In the genomic region with DNA sequence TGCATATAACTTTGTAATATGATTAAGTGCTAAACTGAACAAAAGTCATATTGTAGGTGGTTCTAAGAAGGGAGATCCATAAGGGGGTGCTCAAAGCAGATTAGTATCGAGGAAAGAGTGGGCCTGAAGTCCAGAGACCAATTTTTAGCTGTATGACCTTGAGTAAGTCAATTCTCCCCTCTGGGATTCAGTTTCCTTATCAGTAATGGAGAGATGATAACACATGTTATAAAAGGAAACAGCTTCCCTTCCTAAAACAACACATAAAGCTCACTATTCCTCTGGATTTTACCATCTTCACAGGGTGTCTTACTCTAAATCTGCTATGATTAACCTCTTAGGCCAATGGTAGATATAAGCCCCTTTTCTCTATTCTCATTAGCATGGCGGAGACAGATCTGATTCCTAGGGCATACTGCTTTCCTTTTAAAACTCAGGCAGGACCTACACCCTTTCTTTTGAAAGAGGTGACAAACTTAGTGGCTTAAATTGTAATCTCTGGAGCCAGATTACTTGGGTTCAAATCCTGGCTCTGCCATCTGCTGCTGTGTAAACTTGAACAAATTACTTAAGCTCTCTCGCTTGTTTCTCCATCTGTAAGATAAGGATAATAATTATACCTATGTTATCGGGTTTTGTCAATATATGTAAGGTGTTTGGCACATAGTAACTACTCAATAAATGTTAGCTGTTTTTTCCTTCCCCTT, we compare ENCODE assay signal across 18 cellular contexts. TPM values are rescaled to one million over a fixed set of nuclear protein-coding genes. Genes with fewer than 3 reads are reported as not detected.
DNase-seq lines count a peak whose midpoint lies in the region; ATAC-seq, FAIRE-seq and TF ChIP-seq lines count a peak whose summit lies in the region.
"Had no signal": no experiment of that assay in that cellular context is flagged by ENCODE, and none has a peak within 500 bp of the region (broad histone marks: within the 10 kb centered on the region; RNA-seq: fewer than 3 reads in every experiment).

No MANE protein-coding gene starts in this region.

- in situ Hi-C loops in K562 (cut with MboI) (no loop called here), gastrocnemius medialis (cut with MboI; ENCODE audit: low sequenced_read_pairs in 4 of 4) (no loop called here)

- H3K9me3 Mint-ChIP-seq in T-helper 1 cell treated with Interleukin-12 subunit alpha and Interleukin-12 subunit beta and Interleukin-4 antibody, amounts not matched to agents 30 μg/mL and 1 μg/mL, for 36 hours, result peaks cover 12% of the 10 kb centered on the region
- H3K9me3 Mint-ChIP-seq: CD4-positive, CD25-positive, alpha-beta regulatory T cell; neural progenitor cell had no signal

- no peaks in the 10 kb centered on the region for H3K27me3 Mint-ChIP-seq in T-helper 1 cell treated with Interleukin-12 subunit alpha and Interleukin-12 subunit beta and Interleukin-4 antibody, amounts not matched to agents 30 μg/mL and 1 μg/mL, for 36 hours (ENCODE audit: low read depth)
- H3K27me3 Mint-ChIP-seq: CD4-positive, CD25-positive, alpha-beta regulatory T cell had no signal

- H3K4me3 Mint-ChIP-seq in T-helper 1 cell treated with Interleukin-12 subunit alpha and Interleukin-12 subunit beta and Interleukin-4 antibody, amounts not matched to agents 30 μg/mL and 1 μg/mL, for 36 hours, result no peak overlapping the region
- H3K4me3 Mint-ChIP-seq: CD4-positive, CD25-positive, alpha-beta regulatory T cell; neural progenitor cell had no signal

- H3K27me3 ChIP-seq in K562 (ENCODE audit: control insufficient read depth in 2 of 2, insufficient read depth in 2 of 2, low read length in 2 of 2), result no peaks in the 10 kb centered on the region
- H3K27me3 ChIP-seq in gastrocnemius medialis, result no peaks in the 10 kb centered on the region
- H3K27me3 ChIP-seq: esophagus squamous epithelium, neural progenitor cell had no signal

- no peak for ATAC-seq in K562
- no peak for ATAC-seq in gastrocnemius medialis
- ATAC-seq: activated naive CD4-positive, alpha-beta T cell treated with anti-CD3 and anti-CD28 coated beads, Interleukin-2, amount 50 U/mL, for 72 hours; lower lobe of right lung had no signal

- no peaks in the 10 kb centered on the region for H3K79me2 ChIP-seq in K562 (ENCODE audit: control insufficient read depth, insufficient read depth, low read length)

- H3K9me3 ChIP-seq in K562 (replicated peaks; ENCODE audit: control insufficient read depth, insufficient read depth, low read depth, low read length), result peaks cover 2% of the 10 kb centered on the region; the same call in 1 of the 2 replicates
- no peaks in the 10 kb centered on the region for H3K9me3 ChIP-seq in gastrocnemius medialis
- H3K9me3 ChIP-seq: esophagus squamous epithelium, HAP-1, lower lobe of right lung had no signal

- no peak overlapping the region for H3K4me2 ChIP-seq in K562 (ENCODE audit: insufficient read depth, low read length)
- H3K4me2 ChIP-seq: neural progenitor cell had no signal

- DNase-seq in T-helper 1 cell (no peak), K562 (ENCODE audit: extremely low read depth in 1 of 4, low spot score in 3 of 4) (no peak), gastrocnemius medialis (no peak), NCI-H526 treated with DMSO at 0.1 percent for 48 hours (lab: John Stamatoyannopoulos, UW) (no peak), foreskin fibroblast (no peak)
- DNase-seq: 8988T; anterior cingulate cortex; CD4-positive, CD25-positive, alpha-beta regulatory T cell; esophagus squamous epithelium; lower lobe of right lung; NCI-H510A treated with DMSO at 0.1 percent for 48 hours; stimulated activated CD8-positive, alpha-beta memory T cell treated with anti-CD3 and anti-CD28 coated beads, Interleukin-4, amount 100 ng/mL, for 48 hours; trophoblast cell had no signal

- BruUV-seq in K562 (replicated peaks; lab: Mats Ljungman, UMichigan), result no TSS peak

- no peak for FAIRE-seq in K562 (lab: Jason Lieb, UNC)
- FAIRE-seq: keratinocyte had no signal

- H3K4me1 ChIP-seq in K562 (replicated peaks in 1 of 2; ENCODE audit: control insufficient read depth in 2 of 2, insufficient read depth in 2 of 2, low read length in 2 of 2) (peaks cover 4 to 13% of the 10 kb centered on the region in 2 experiments; a peak in 3 of 5 replicates), gastrocnemius medialis (peaks cover 27 to 33% of the 10 kb centered on the region in 2 donors)
- H3K4me1 ChIP-seq: esophagus squamous epithelium, HAP-1, lower lobe of right lung, neural progenitor cell had no signal

- peaks cover 48% of the 10 kb centered on the region for H3K4me1 Mint-ChIP-seq in T-helper 1 cell treated with Interleukin-12 subunit alpha and Interleukin-12 subunit beta and Interleukin-4 antibody, amounts not matched to agents 30 μg/mL and 1 μg/mL, for 36 hours (ENCODE audit: low read depth)
- H3K4me1 Mint-ChIP-seq: neural progenitor cell had no signal

- TF ChIP-seq EP300 in K562 (IDR thresholded peaks at IDR 0.05; ENCODE audit: low read length), result no peak

- H3K36me3 ChIP-seq in K562 (ENCODE audit: control insufficient read depth, insufficient read depth, low read length) (peaks cover 75% of the 10 kb centered on the region), gastrocnemius medialis (peaks cover 0 to 19% of the 10 kb centered on the region in 2 donors)
- H3K36me3 ChIP-seq: HAP-1, neural progenitor cell had no signal

- POLR2A ChIA-PET in K562 (lab: Yijun Ruan, JAX), result interaction anchor here (0.5 kb wide), 1 partner anchor 10 kb away, joined by 4 read pairs; no protein-coding TSS in a partner anchor

- peaks cover 56% of the 10 kb centered on the region for H3K36me3 Mint-ChIP-seq in T-helper 1 cell treated with Interleukin-12 subunit alpha and Interleukin-12 subunit beta and Interleukin-4 antibody, amounts not matched to agents 30 μg/mL and 1 μg/mL, for 36 hours (ENCODE audit: low read depth)

- 44% methylated on average over 4 of the region's 4 CpGs for WGBS in K562 (ENCODE audit: insufficient coverage, low coverage, missing lambda C conversion rate)

- no peak overlapping the region for H3K9ac ChIP-seq in K562 (ENCODE audit: insufficient read depth in 1 of 2, low read depth in 2 of 2, low read length in 2 of 2)
- H3K9ac ChIP-seq: neural progenitor cell had no signal

- TF ChIP-seq CTCF in K562 (IDR thresholded peaks at IDR 0.05 in 2 of 3, conservative IDR thresholded peaks at IDR 0.05 in 1 of 3; ENCODE audit: insufficient read depth in 2 of 3, low read depth in 1 of 3, low read length in 3 of 3) (no peak), gastrocnemius medialis (IDR thresholded peaks at IDR 0.05 in 4 of 5, conservative IDR thresholded peaks at IDR 0.05 in 1 of 5) (no peak), foreskin fibroblast (IDR thresholded peaks at IDR 0.05; ENCODE audit: low read depth, low read length) (no peak)

- intact Hi-C loops in K562 (cut with micrococcal nuclease) (no loop called here), gastrocnemius medialis (cut with DNase I; ENCODE audit: low total_unique reads) (no loop called here)

- no peak for TF ChIP-seq POLR2A in K562 (conservative IDR thresholded peaks at IDR 0.05)
- no peak for TF ChIP-seq POLR2A in gastrocnemius medialis (IDR thresholded peaks at IDR 0.05)

- no peak for TF ChIP-seq RAD21 in K562 (CRISPR knock-in tag; conservative IDR thresholded peaks at IDR 0.05 in 1 of 2, IDR thresholded peaks at IDR 0.05 in 1 of 2)

- peak overlapping the region; percentile 19 for H3K27ac Mint-ChIP-seq in T-helper 1 cell treated with Interleukin-12 subunit alpha and Interleukin-12 subunit beta and Interleukin-4 antibody, amounts not matched to agents 30 μg/mL and 1 μg/mL, for 36 hours
- H3K27ac Mint-ChIP-seq: neural progenitor cell had no signal

- no peak overlapping the region for H3K27ac ChIP-seq in K562 (ENCODE audit: extremely low read depth, low read depth, low read length)
- H3K27ac ChIP-seq in gastrocnemius medialis, result peak overlapping the region; percentile 29 to 65 (median 54)
- H3K27ac ChIP-seq: esophagus squamous epithelium, lower lobe of right lung, neural progenitor cell had no signal

- no peaks in the 10 kb centered on the region; the same call in 1 of the 2 replicates for H4K20me1 ChIP-seq in K562 (replicated peaks; ENCODE audit: control insufficient read depth, insufficient read depth, low read length)

- H3K4me3 ChIP-seq in K562 (no peak overlapping the region), gastrocnemius medialis (no peak overlapping the region), foreskin fibroblast (ENCODE audit: low read depth in 1 of 2, low read length in 2 of 2) (no peak overlapping the region)
- H3K4me3 ChIP-seq: esophagus squamous epithelium, HAP-1, lower lobe of right lung, neural progenitor cell had no signal

- no peaks in the 10 kb centered on the region for H3K9me1 ChIP-seq in K562 (ENCODE audit: control insufficient read depth, insufficient read depth, low read length)

- H2AFZ ChIP-seq in K562 (ENCODE audit: low read depth, low read length), result no peak overlapping the region
- H2AFZ ChIP-seq: neural progenitor cell had no signal

- CTCF ChIA-PET in K562 (lab: Yijun Ruan, JAX; ENCODE audit: low intra/inter-chr PET ratio), result no interaction called here

RNA-seq across cellular contexts. Expression of a gene that starts 39.5 kb away (rescaled TPM):
- total RNA-seq in K562 (2011; cell fraction: chromatin; rRNA removed; ENCODE audit: low replicate concordance), result 516 and 596 TPM in 2 replicates
- 361 and 396 TPM in 2 replicates for total RNA-seq in K562 (2011; cell fraction: nucleolus; rRNA removed)
- total RNA-seq in K562 (2011; cell fraction: nucleoplasm; rRNA removed), result 372 and 398 TPM in 2 replicates
- 94.3 and 97.9 TPM in 2 replicates for total RNA-seq in K562 (2014; rRNA removed)
- 49.5 and 52.9 TPM in 2 replicates for total RNA-seq in K562 (2014; rRNA removed; fragmentation: Illumina TruSeq; extraction: Trizol)
- 43.7 and 48.6 TPM in 2 replicates for total RNA-seq in K562 (2015; rRNA removed; fragmentation: Illumina TruSeq; extraction: Trizol)
- total RNA-seq in K562 (2021), result 64.0 and 66.2 TPM in 2 replicates
- polyA plus RNA-seq in K562 (2011; rRNA removed), result 246 and 419 TPM in 2 replicates
- polyA plus RNA-seq in K562 (2011; cell fraction: cytosol; rRNA removed), result 192 and 432 TPM in 2 replicates
- polyA plus RNA-seq in K562 (2011; cell fraction: nucleus; rRNA removed), result 526 and 978 TPM in 2 replicates
- 73.5 and 75.8 TPM in 2 replicates for polyA plus RNA-seq in K562 (2012)
- 64.0 and 77.6 TPM in 2 replicates for polyA plus RNA-seq in K562 (2014; fragmentation: Illumina TruSeq; extraction: Trizol)
- polyA plus RNA-seq in K562 (2014; fragmentation: Nextera tagmentation; extraction: Ambion mirVana), result 10 to 100 TPM; 21.9 to 26.5 TPM
- 78.4 and 81.5 TPM in 2 replicates for polyA plus RNA-seq in K562 (2014; rRNA removed)
- polyA minus RNA-seq in K562 (2011; rRNA and poly(A)+ RNA removed), result 306 and 390 TPM in 2 replicates
- polyA minus RNA-seq in K562 (2011; cell fraction: cytosol; rRNA and poly(A)+ RNA removed), result 144 and 252 TPM in 2 replicates
- polyA minus RNA-seq in K562 (2011; cell fraction: nucleus; rRNA and poly(A)+ RNA removed), result 250 and 495 TPM in 2 replicates
- 10 to 100 TPM; 70.5 to 94.7 (median 88.1) TPM for total RNA-seq in gastrocnemius medialis

RNA-seq across cellular contexts. Expression of a gene that starts 39.7 kb away (rescaled TPM):
- total RNA-seq in K562 (2011; cell fraction: chromatin; rRNA removed; ENCODE audit: low replicate concordance), result 117 and 229 TPM in 2 replicates
- total RNA-seq in K562 (2011; cell fraction: nucleolus; rRNA removed), result 129 and 153 TPM in 2 replicates
- 124 and 131 TPM in 2 replicates for total RNA-seq in K562 (2011; cell fraction: nucleoplasm; rRNA removed)
- 89.4 and 96.2 TPM in 2 replicates for total RNA-seq in K562 (2014; rRNA removed)
- total RNA-seq in K562 (2014; rRNA removed; fragmentation: Illumina TruSeq; extraction: Trizol), result 67.1 and 71.3 TPM in 2 replicates
- total RNA-seq in K562 (2015; rRNA removed; fragmentation: Illumina TruSeq; extraction: Trizol), result 70.3 and 75.8 TPM in 2 replicates
- 85.7 and 93.2 TPM in 2 replicates for total RNA-seq in K562 (2021)
- 165 and 169 TPM in 2 replicates for polyA plus RNA-seq in K562 (2011; rRNA removed)
- polyA plus RNA-seq in K562 (2011; cell fraction: cytosol; rRNA removed), result 144 and 148 TPM in 2 replicates
- 503 and 533 TPM in 2 replicates for polyA plus RNA-seq in K562 (2011; cell fraction: nucleus; rRNA removed)
- polyA plus RNA-seq in K562 (2012), result 78.3 and 89.2 TPM in 2 replicates
- polyA plus RNA-seq in K562 (2014; fragmentation: Illumina TruSeq; extraction: Trizol), result 102 and 107 TPM in 2 replicates
- 10 to 100 TPM; 18.4 to 40.4 TPM for polyA plus RNA-seq in K562 (2014; fragmentation: Nextera tagmentation; extraction: Ambion mirVana)
- 114 and 130 TPM in 2 replicates for polyA plus RNA-seq in K562 (2014; rRNA removed)
- polyA minus RNA-seq in K562 (2011; rRNA and poly(A)+ RNA removed), result 71.0 and 82.8 TPM in 2 replicates
- 36.4 and 44.4 TPM in 2 replicates for polyA minus RNA-seq in K562 (2011; cell fraction: cytosol; rRNA and poly(A)+ RNA removed)
- polyA minus RNA-seq in K562 (2011; cell fraction: nucleus; rRNA and poly(A)+ RNA removed), result 69.3 and 97.7 TPM in 2 replicates
- 10 to 100 TPM; 14.1 to 33.0 (median 23.8) TPM for total RNA-seq in gastrocnemius medialis

RNA-seq across cellular contexts. Expression of a gene that starts 39.8 kb away (rescaled TPM):
- 2.0 and 2.6 TPM in 2 replicates for total RNA-seq in K562 (2011; cell fraction: chromatin; rRNA removed; ENCODE audit: low replicate concordance)
- total RNA-seq in K562 (2011; cell fraction: nucleolus; rRNA removed), result 1.2 TPM in 2 replicates
- 1.3 and 1.8 TPM in 2 replicates for total RNA-seq in K562 (2011; cell fraction: nucleoplasm; rRNA removed)
- total RNA-seq in K562 (2014; rRNA removed), result 0.14 TPM in 1 of 2 replicates, not detected in the other
- not detected in 2 replicates for total RNA-seq in K562 (2014; rRNA removed; fragmentation: Illumina TruSeq; extraction: Trizol)
- total RNA-seq in K562 (2015; rRNA removed; fragmentation: Illumina TruSeq; extraction: Trizol), result 0.11 TPM in 1 of 2 replicates, not detected in the other
- 0.11 and 0.13 TPM in 2 replicates for total RNA-seq in K562 (2021)
- 0.22 and 0.37 TPM in 2 replicates for polyA plus RNA-seq in K562 (2011; rRNA removed)
- polyA plus RNA-seq in K562 (2011; cell fraction: cytosol; rRNA removed), result 0.22 and 0.32 TPM in 2 replicates
- 0.80 and 1.3 TPM in 2 replicates for polyA plus RNA-seq in K562 (2011; cell fraction: nucleus; rRNA removed)
- 0.27 and 0.65 TPM in 2 replicates for polyA plus RNA-seq in K562 (2012)
- polyA plus RNA-seq in K562 (2014; fragmentation: Illumina TruSeq; extraction: Trizol), result 0.06 and 0.07 TPM in 2 replicates
- polyA plus RNA-seq in K562 (2014; fragmentation: Nextera tagmentation; extraction: Ambion mirVana), result not detected
- polyA plus RNA-seq in K562 (2014; rRNA removed), result 0.09 and 0.34 TPM in 2 replicates
- polyA minus RNA-seq in K562 (2011; rRNA and poly(A)+ RNA removed), result not detected in 2 replicates
- not detected in 2 replicates for polyA minus RNA-seq in K562 (2011; cell fraction: cytosol; rRNA and poly(A)+ RNA removed)
- 0.56 and 0.67 TPM in 2 replicates for polyA minus RNA-seq in K562 (2011; cell fraction: nucleus; rRNA and poly(A)+ RNA removed)
- 1 to 10 TPM; 1.6 to 8.5 (median 3.3) TPM for total RNA-seq in gastrocnemius medialis

RNA-seq across cellular contexts. Expression of a gene that starts 43.2 kb away (rescaled TPM):
- total RNA-seq in K562 (2011; cell fraction: chromatin; rRNA removed; ENCODE audit: low replicate concordance), result 30.9 and 86.1 TPM in 2 replicates
- 84.9 and 89.9 TPM in 2 replicates for total RNA-seq in K562 (2011; cell fraction: nucleolus; rRNA removed)
- 45.7 and 51.5 TPM in 2 replicates for total RNA-seq in K562 (2011; cell fraction: nucleoplasm; rRNA removed)
- total RNA-seq in K562 (2014; rRNA removed) (5.9 and 8.7 TPM in 2 replicates), K562 (2014; rRNA removed; fragmentation: Illumina TruSeq; extraction: Trizol) (1.9 and 2.9 TPM in 2 replicates), K562 (2015; rRNA removed; fragmentation: Illumina TruSeq; extraction: Trizol) (3.1 and 3.3 TPM in 2 replicates), K562 (2021) (16.4 and 18.3 TPM in 2 replicates), gastrocnemius medialis (10 to 100 TPM; 11.4 to 54.2 (median 15.4) TPM)
- polyA plus RNA-seq in K562 (2011; rRNA removed) (11.4 and 22.1 TPM in 2 replicates), K562 (2014; fragmentation: Illumina TruSeq; extraction: Trizol) (8.4 and 9.8 TPM in 2 replicates), K562 (2014; fragmentation: Nextera tagmentation; extraction: Ambion mirVana) (under 1 TPM; 0.04 to 0.07 TPM), K562 (2014; rRNA removed) (17.3 and 21.6 TPM in 2 replicates)
- 14.2 and 19.5 TPM in 2 replicates for polyA plus RNA-seq in K562 (2011; cell fraction: cytosol; rRNA removed)
- 77.0 and 120 TPM in 2 replicates for polyA plus RNA-seq in K562 (2011; cell fraction: nucleus; rRNA removed)
- 13.0 and 26.9 TPM in 2 replicates for polyA plus RNA-seq in K562 (2012)
- polyA minus RNA-seq in K562 (2011; rRNA and poly(A)+ RNA removed), result 3.9 and 5.2 TPM in 2 replicates
- 8.5 and 14.2 TPM in 2 replicates for polyA minus RNA-seq in K562 (2011; cell fraction: cytosol; rRNA and poly(A)+ RNA removed)
- 35.8 and 38.2 TPM in 2 replicates for polyA minus RNA-seq in K562 (2011; cell fraction: nucleus; rRNA and poly(A)+ RNA removed)
